10 cellular contexts compared by ENCODE assay signal in the genomic region with DNA sequence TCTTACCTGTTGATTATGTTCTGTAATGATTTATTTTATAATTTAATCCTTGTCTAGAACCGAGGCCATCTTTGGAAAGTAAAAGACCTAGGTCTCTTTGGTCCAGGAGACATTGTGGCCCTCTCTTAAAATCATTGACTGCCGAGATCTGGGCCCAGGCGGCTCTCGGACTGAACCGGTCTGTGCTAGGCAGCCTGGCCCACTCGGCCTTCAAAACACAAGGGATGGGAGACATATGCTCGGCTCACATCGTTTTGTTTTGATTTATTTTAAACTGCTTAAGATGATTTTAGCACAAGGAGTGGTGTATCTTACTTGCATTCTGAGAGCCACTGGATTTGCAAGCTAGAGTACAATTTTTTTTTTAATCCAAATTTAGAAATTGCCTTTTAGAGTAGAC.
DNase-seq lines count a peak whose midpoint lies in the region; ATAC-seq and TF ChIP-seq lines count a peak whose summit lies in the region.
"Had no signal": no experiment of that assay in that cellular context is flagged by ENCODE, and none has a peak within 500 bp of the region (broad histone marks: within the 10 kb centered on the region; RNA-seq: fewer than 3 reads in every experiment).

No MANE protein-coding gene starts in this region.

- no peaks in the 10 kb centered on the region for H3K27me3 ChIP-seq in dorsolateral prefrontal cortex
- H3K27me3 ChIP-seq: SJCRH30 had no signal

- peaks cover 39% of the 10 kb centered on the region in 2 donors for H3K4me1 Mint-ChIP-seq in natural killer cell

- H3K4me3 ChIP-seq in AG10803 (ENCODE audit: low read length) (peak overlapping the region; percentile 79), dorsolateral prefrontal cortex (peak overlapping the region in 58 of 59 donors; percentile 9 to 85 (median 70))
- H3K4me3 ChIP-seq: SJCRH30 had no signal

- intact Hi-C loops in dorsolateral prefrontal cortex (cut with DNase I) (no loop called here), natural killer cell (cut with micrococcal nuclease) (loop anchor here (10.0 kb wide), 1 partner anchor 228 kb away; no protein-coding TSS in a partner anchor)

- H3K9me3 Mint-ChIP-seq in natural killer cell: no peaks in the 10 kb centered on the region

- H3K36me3 Mint-ChIP-seq in natural killer cell: no peaks in the 10 kb centered on the region

- H3K4me3 Mint-ChIP-seq in natural killer cell: no peak overlapping the region

- peak overlapping the region; percentile 87 to 89 for H3K27ac Mint-ChIP-seq in natural killer cell

- H3K27ac ChIP-seq in dorsolateral prefrontal cortex: peak overlapping the region; percentile 99 to 100 (median 100)
- H3K27ac ChIP-seq: SJCRH30 had no signal

- H3K27me3 Mint-ChIP-seq in natural killer cell (ENCODE audit: low read depth in 2 of 2): no peaks in the 10 kb centered on the region

- DNase-seq in AG10803 (ENCODE audit: low read depth) (no peak), M059J (ENCODE audit: low read depth) (peak; percentile 52), dorsolateral prefrontal cortex (peak in 9 of 10 donors; percentile 39 to 62 (median 54)), natural killer cell (no peak), HuH-7 (ENCODE audit: low spot score) (no peak), kidney glomerular epithelial cell (lab: John Stamatoyannopoulos, UW) (no peak), NCI-H1436 (lab: John Stamatoyannopoulos, UW) (no peak)
- DNase-seq in activated effector memory CD4-positive, alpha-beta T cell treated with anti-CD3 and anti-CD28 coated beads, Interleukin-2, amount 50 U/mL, for 16 hours: no peak
- DNase-seq: effector memory CD4-positive, alpha-beta T cell; SJCRH30 had no signal

- no peak for TF ChIP-seq CTCF in AG10803 (conservative IDR thresholded peaks at IDR 0.05; ENCODE audit: low read length)
- peak in 1 of 56 donors; percentile 7 for TF ChIP-seq CTCF in dorsolateral prefrontal cortex (IDR thresholded peaks at IDR 0.05 in 54 of 56, conservative IDR thresholded peaks at IDR 0.05 in 2 of 56; ENCODE audit: low read depth in 1 of 56, partially characterized antibody in 56 of 56)
- no peak for TF ChIP-seq CTCF in natural killer cell (IDR thresholded peaks at IDR 0.05)

- no peak for ATAC-seq in natural killer cell

Comparison
In these comparisons a context has a peak if more than half of its experiments do, and no peak if none do; other contexts are left out.
1. DNase-seq: peak in M059J (single experiment) and dorsolateral prefrontal cortex (9 of 10); none in AG10803 (single experiment), natural killer cell (single experiment), HuH-7 (single experiment), activated effector memory CD4-positive, alpha-beta T cell treated with anti-CD3 and anti-CD28 coated beads, Interleukin-2, amount 50 U/mL, for 16 hours (single experiment), kidney glomerular epithelial cell (single experiment) and NCI-H1436 (single experiment).